8 cellular contexts compared by ENCODE assay signal in genomic region chr1:16613185-16614147, GRCh38. TPM values are rescaled to one million over a fixed set of nuclear protein-coding genes. Genes with fewer than 3 reads are reported as not detected.
A peak's percentile ranks its signal among the peaks of the same experiment; 100 is the strongest.
DNase-seq lines count a peak whose midpoint lies in the region; ATAC-seq and TF ChIP-seq lines count a peak whose summit lies in the region.

Gene NBPF1 (minus strand): TSS chr1:16613564.

- intact Hi-C loops in adrenal gland (cut with DNase I), result no loop called here
- intact Hi-C loops in cardiac septum (cut with DNase I), result loop anchor here (1.0 kb wide), 1 partner anchor 31 kb away; no protein-coding TSS in a partner anchor
- intact Hi-C loops in thyroid gland (cut with DNase I), result no loop called here

- H3K27me3 ChIP-seq in SU-DHL-6 (ENCODE audit: low read length), result no peaks in the 10 kb centered on the region
- H3K27me3 ChIP-seq in adrenal gland, result no peaks in the 10 kb centered on the region
- no peaks in the 10 kb centered on the region for H3K27me3 ChIP-seq in parathyroid adenoma (ENCODE audit: control insufficient read depth, insufficient read depth, low read length)
- no peaks in the 10 kb centered on the region for H3K27me3 ChIP-seq in thyroid gland

- TF ChIP-seq CTCF in GM12865 (IDR thresholded peaks at IDR 0.05; ENCODE audit: insufficient read depth, low read depth, low read length, missing control alignments) (no peak), SU-DHL-6 (IDR thresholded peaks at IDR 0.05; ENCODE audit: insufficient read depth, low read length, poor library complexity, severe bottlenecking) (no peak), adrenal gland (IDR thresholded peaks at IDR 0.05) (peak in 1 of 6 experiments; percentile 34), parathyroid adenoma (IDR thresholded peaks at IDR 0.05) (no peak), thyroid gland (IDR thresholded peaks at IDR 0.05) (peak in 2 of 6 experiments; percentile 15 to 41)

- H3K4me1 ChIP-seq in adrenal gland (replicated peaks in 1 of 2), result peaks cover 24 to 30% of the 10 kb centered on the region in 2 donors
- H3K4me1 ChIP-seq in parathyroid adenoma, result peaks cover 11% of the 10 kb centered on the region
- peaks cover 12 to 15% of the 10 kb centered on the region in 2 donors for H3K4me1 ChIP-seq in thyroid gland

- no peaks in the 10 kb centered on the region for H4K20me1 ChIP-seq in SU-DHL-6 (ENCODE audit: low read depth, low read length)

- peak in 1 of 2 donors; percentile 90 for TF ChIP-seq POLR2A in adrenal gland (IDR thresholded peaks at IDR 0.05)
- TF ChIP-seq POLR2A in thyroid gland (IDR thresholded peaks at IDR 0.05), result peak; percentile 81 to 98

- 0 to 1% (median 0%) methylated on average over 82 of the region's 82 CpGs for WGBS in adrenal gland, 4 donors
- 0 to 1% methylated on average over 80 to 82 of the region's 82 CpGs for WGBS in thyroid gland, 2 donors

- peaks cover 19% of the 10 kb centered on the region for H3F3A ChIP-seq in SU-DHL-6 (ENCODE audit: insufficient read depth)

- H3K4me2 ChIP-seq in SU-DHL-6 (ENCODE audit: low read depth, low read length, poor library complexity, severe bottlenecking) (peak within 1 kb of the TSS; percentile 56), parathyroid adenoma (ENCODE audit: low read length) (peak within 1 kb of the TSS; percentile 57)

- no peaks in the 10 kb centered on the region for H3K79me2 ChIP-seq in SU-DHL-6 (ENCODE audit: insufficient read depth, low read length)
- H3K79me2 ChIP-seq in parathyroid adenoma, result peaks cover 3% of the 10 kb centered on the region

- peak; percentile 79 for ATAC-seq in HG02763 (IDR thresholded peaks at IDR 0.05; ENCODE audit: unreplicated experiment)

- H3K9me2 ChIP-seq in SU-DHL-6 (replicated peaks; ENCODE audit: insufficient read depth, low read length), result no peaks in the 10 kb centered on the region

- peak within 1 kb of the TSS; percentile 93 for H2AFZ ChIP-seq in SU-DHL-6 (ENCODE audit: low read depth, low read length, severe bottlenecking)
- H2AFZ ChIP-seq in parathyroid adenoma, result peak within 1 kb of the TSS; percentile 98

- peak; percentile 92 for DNase-seq in GM12865 (ENCODE audit: low read depth)
- DNase-seq in NCI-H128 (lab: John Stamatoyannopoulos, UW; ENCODE audit: unreplicated experiment), result peak; percentile 100
- peak; percentile 98 to 100 (median 99) for DNase-seq in adrenal gland
- peak; percentile 99 for DNase-seq in cardiac septum (ENCODE audit: low spot score)
- DNase-seq in thyroid gland, result peak; percentile 99

- H3K4me3 ChIP-seq in GM12865 (ENCODE audit: low read depth, low read length) (peak within 1 kb of the TSS; percentile 65), SU-DHL-6 (ENCODE audit: insufficient read depth, low read length, poor library complexity, severe bottlenecking) (peak within 1 kb of the TSS; percentile 76), adrenal gland (peak within 1 kb of the TSS; percentile 26 to 80 (median 74)), parathyroid adenoma (ENCODE audit: low read depth, low read length) (peak within 1 kb of the TSS; percentile 80), thyroid gland (replicated peaks in 1 of 3) (peak within 1 kb of the TSS; percentile 59 to 82 (median 61))

- H3K9me3 ChIP-seq in SU-DHL-6 (ENCODE audit: insufficient read depth, low read length), result no peaks in the 10 kb centered on the region
- no peaks in the 10 kb centered on the region for H3K9me3 ChIP-seq in adrenal gland (replicated peaks in 1 of 3)
- no peaks in the 10 kb centered on the region for H3K9me3 ChIP-seq in parathyroid adenoma (ENCODE audit: control insufficient read depth, low read length)
- no peaks in the 10 kb centered on the region for H3K9me3 ChIP-seq in thyroid gland

- H3K36me3 ChIP-seq in SU-DHL-6 (ENCODE audit: low read length) (no peaks in the 10 kb centered on the region), adrenal gland (replicated peaks in 1 of 2) (peaks cover 0 to under 1% of the 10 kb centered on the region in 2 donors), parathyroid adenoma (ENCODE audit: control insufficient read depth, insufficient read depth, low read length) (no peaks in the 10 kb centered on the region), thyroid gland (peaks cover under 1 to 5% of the 10 kb centered on the region in 2 donors)

- H3K9ac ChIP-seq in SU-DHL-6 (ENCODE audit: low read length), result peak within 1 kb of the TSS; percentile 63
- H3K9ac ChIP-seq in parathyroid adenoma, result peak within 1 kb of the TSS; percentile 47

- H3K27ac ChIP-seq in SU-DHL-6 (ENCODE audit: low read depth, low read length), result no peak within 1 kb of the TSS
- H3K27ac ChIP-seq in adrenal gland, result peak within 1 kb of the TSS; percentile 46 to 89 (median 74)
- peak within 1 kb of the TSS; percentile 56 for H3K27ac ChIP-seq in parathyroid adenoma
- H3K27ac ChIP-seq in thyroid gland, result peak within 1 kb of the TSS in 2 of 3 donors; percentile 48 to 73

RNA-seq across cellular contexts. Expression of gene NBPF1, which starts in this region (rescaled TPM):
- total RNA-seq in adrenal gland (100 to 1,000 TPM in 4 of 8 donors, 10 to 100 TPM in 4; 46.4 to 205 (median 111) TPM), cardiac septum (12.6 TPM), thyroid gland (10 to 100 TPM; 38.9 to 50.9 (median 46.5) TPM)
- 100 to 1,000 TPM in 1 of 3 donors, 10 to 100 TPM in 1, 1 to 10 TPM in 1; 7.9 to 185 (median 25.8) TPM for polyA plus RNA-seq in adrenal gland
